Comparison of ENCODE assay signal across 1 cellular context in the genomic region with DNA sequence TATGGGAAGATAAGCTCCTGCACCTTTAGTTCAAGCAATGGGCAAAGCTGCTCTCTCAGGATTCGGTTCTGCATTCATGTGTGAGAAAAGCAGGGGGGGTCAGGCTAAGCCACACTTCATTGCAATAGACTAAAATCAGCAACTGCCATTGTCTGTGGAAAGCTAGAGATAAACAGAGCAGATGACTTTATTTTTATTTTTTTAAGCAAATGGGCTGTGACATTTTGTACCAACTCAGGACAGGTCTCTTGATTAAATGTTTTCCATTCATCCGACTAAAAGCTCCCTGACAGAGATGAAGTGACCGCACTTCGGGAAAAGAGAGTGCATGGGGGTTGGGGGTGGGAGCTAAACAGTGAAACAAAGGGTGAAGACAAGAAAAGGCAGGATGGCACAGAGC.
TF ChIP-seq lines count a peak whose summit lies in the region.

No MANE protein-coding gene starts in this region.

TF ChIP-seq in IMR-90, 13 proteins besides CTCF, POLR2A, EP300 and RAD21:
- TF ChIP-seq, protein P1, sequence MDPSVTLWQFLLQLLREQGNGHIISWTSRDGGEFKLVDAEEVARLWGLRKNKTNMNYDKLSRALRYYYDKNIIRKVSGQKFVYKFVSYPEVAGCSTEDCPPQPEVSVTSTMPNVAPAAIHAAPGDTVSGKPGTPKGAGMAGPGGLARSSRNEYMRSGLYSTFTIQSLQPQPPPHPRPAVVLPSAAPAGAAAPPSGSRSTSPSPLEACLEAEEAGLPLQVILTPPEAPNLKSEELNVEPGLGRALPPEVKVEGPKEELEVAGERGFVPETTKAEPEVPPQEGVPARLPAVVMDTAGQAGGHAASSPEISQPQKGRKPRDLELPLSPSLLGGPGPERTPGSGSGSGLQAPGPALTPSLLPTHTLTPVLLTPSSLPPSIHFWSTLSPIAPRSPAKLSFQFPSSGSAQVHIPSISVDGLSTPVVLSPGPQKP (IDR thresholded peaks at IDR 0.05; ENCODE audit: borderline replicate concordance, low read depth, low read length), result no peak
